Comparison of ENCODE assay signal across 19 cellular contexts in genomic region chr1:229015791-229016190, GRCh38.
A peak's percentile ranks its signal among the peaks of the same experiment; 100 is the strongest.
DNase-seq lines count a peak whose midpoint lies in the region; ATAC-seq, FAIRE-seq and TF ChIP-seq lines count a peak whose summit lies in the region.
"Had no signal": no experiment of that assay in that cellular context is flagged by ENCODE, and none has a peak within 500 bp of the region (broad histone marks: within the 10 kb centered on the region; RNA-seq: fewer than 3 reads in every experiment).

No MANE protein-coding gene starts in this region.

- H3K56ac ChIP-seq in H1 (replicated peaks; ENCODE audit: insufficient read length, low read depth, low read length), result no peak overlapping the region

- no peak overlapping the region for H3K23ac ChIP-seq in H1 (ENCODE audit: insufficient read length)
- H3K23ac ChIP-seq in mesenchymal stem cell (ENCODE audit: low read length in 2 of 2), result no peak overlapping the region

- no peak for TF ChIP-seq EP300 in H1 (IDR thresholded peaks at IDR 0.05; ENCODE audit: borderline replicate concordance in 1 of 2, low read depth in 2 of 2, low read length in 2 of 2)

- peaks cover 11% of the 10 kb centered on the region; the same call in 2 of the 3 replicates for H3K4me1 Mint-ChIP-seq in GM23338

- H2BK15ac ChIP-seq in H1 (ENCODE audit: low read length) (peak overlapping the region; percentile 5; the same call in 1 of the 2 replicates), mesenchymal stem cell (ENCODE audit: low read depth, poor library complexity, severe bottlenecking) (peak overlapping the region; percentile 84)

- H3K14ac ChIP-seq in H1 (ENCODE audit: insufficient read length), result peak overlapping the region; percentile 40
- no peak overlapping the region for H3K14ac ChIP-seq in mesenchymal stem cell (ENCODE audit: low read length in 2 of 2)

- no peak for DNase-seq in GM23338 (ENCODE audit: low spot score)
- DNase-seq in H1 (ENCODE audit: low read depth in 1 of 2, low spot score in 2 of 2), result no peak
- DNase-seq in mesenchymal stem cell, result no peak
- peak; percentile 23 to 77 for DNase-seq in psoas muscle
- no peak for DNase-seq in hepatic stellate cell (ENCODE audit: low spot score)
- DNase-seq in frontal cortex (ENCODE audit: low spot score in 2 of 2), result no peak
- DNase-seq in activated T-cell treated with anti-CD3 and anti-CD28 coated beads, Interleukin-2, amount 50 U/mL, for 48 hours, result no peak
- DNase-seq: ACHN; BE2C; CD4-positive, alpha-beta memory T cell; DND-41; GDM1; NCI-H2171; Peyer's patch; SIG-M5 had no signal

- H2AFZ ChIP-seq in GM23338, result peak overlapping the region; percentile 59
- peak overlapping the region; percentile 3; the same call in 1 of the 2 replicates for H2AFZ ChIP-seq in H1 (ENCODE audit: low read length)
- no peak overlapping the region for H2AFZ ChIP-seq in mesenchymal stem cell (ENCODE audit: low read depth, low read length)

- no peak overlapping the region for H2BK20ac ChIP-seq in H1 (ENCODE audit: low read length)

- no peak overlapping the region for H4K5ac ChIP-seq in H1 (ENCODE audit: insufficient read length, low read depth, low read length)

- no peaks in the 10 kb centered on the region for H3K79me1 ChIP-seq in H1 (ENCODE audit: low read depth, low read length)
- H3K79me1 ChIP-seq in mesenchymal stem cell (replicated peaks; ENCODE audit: low read length, poor library complexity, severe bottlenecking), result no peaks in the 10 kb centered on the region

- H2BK12ac ChIP-seq in H1 (ENCODE audit: low read depth, low read length) (no peak overlapping the region), mesenchymal stem cell (ENCODE audit: low read length in 2 of 2) (peak overlapping the region in 1 of 2 experiments; percentile 29)

- H3K23me2 ChIP-seq in H1 (ENCODE audit: low read depth, low read length), result no peaks in the 10 kb centered on the region

- no peak for TF ChIP-seq RAD21 in H1 (IDR thresholded peaks at IDR 0.05 in 1 of 2, conservative IDR thresholded peaks at IDR 0.05 in 1 of 2; ENCODE audit: low read depth in 2 of 2, low read length in 2 of 2)

- H3K4me1 ChIP-seq in GM23338 (ENCODE audit: insufficient read depth), result peaks cover 9% of the 10 kb centered on the region; the same call in 1 of the 2 replicates
- H3K4me1 ChIP-seq in H1 (replicated peaks in 1 of 4; ENCODE audit: control insufficient read depth in 3 of 4, insufficient read depth in 4 of 4, low read length in 3 of 4), result no peaks in the 10 kb centered on the region; a peak in 1 of 7 replicates
- H3K4me1 ChIP-seq in mesenchymal stem cell (ENCODE audit: control insufficient read depth, insufficient read depth, low read depth, low read length), result no peaks in the 10 kb centered on the region
- peaks cover 6% of the 10 kb centered on the region for H3K4me1 ChIP-seq in psoas muscle
- H3K4me1 ChIP-seq: Peyer's patch had no signal

- FAIRE-seq in H1 (lab: Jason Lieb, UNC) (no peak), frontal cortex (lab: Jason Lieb, UNC) (no peak)
- FAIRE-seq: D721Med, GM12892, GM19239, K562 had no signal

- no peaks in the 10 kb centered on the region; the same call in 2 of the 3 replicates for H3K9me3 Mint-ChIP-seq in GM23338

- H3K27me3 ChIP-seq in GM23338 (ENCODE audit: insufficient read depth) (no peaks in the 10 kb centered on the region), H1 (replicated peaks in 1 of 4; ENCODE audit: control insufficient read depth in 3 of 4, extremely low read depth in 1 of 4, insufficient read depth in 3 of 4, low read length in 3 of 4) (no peaks in the 10 kb centered on the region), mesenchymal stem cell (ENCODE audit: control insufficient read depth in 1 of 2, insufficient read depth in 1 of 2, low read length in 2 of 2) (peaks cover 13 to 29% of the 10 kb centered on the region in 2 experiments), psoas muscle (ENCODE audit: insufficient read depth in 3 of 3, low read length in 2 of 3) (peaks cover 0 to 3% (median 0%) of the 10 kb centered on the region in 3 donors)
- H3K27me3 ChIP-seq: BE2C, Peyer's patch had no signal

- H3K4me3 ChIP-seq in GM23338, result no peak overlapping the region
- H3K4me3 ChIP-seq in H1 (ENCODE audit: extremely low read depth in 1 of 4, insufficient read depth in 2 of 4, low read depth in 3 of 4, low read length in 4 of 4), result no peak overlapping the region
- no peak overlapping the region for H3K4me3 ChIP-seq in mesenchymal stem cell (ENCODE audit: insufficient read depth in 1 of 2, low read depth in 1 of 2, low read length in 2 of 2)
- no peak overlapping the region for H3K4me3 ChIP-seq in psoas muscle
- H3K4me3 ChIP-seq: K562, Peyer's patch had no signal

- H3K36me3 Mint-ChIP-seq in GM23338 (ENCODE audit: low read depth), result no peaks in the 10 kb centered on the region
- H3K36me3 Mint-ChIP-seq: CD4-positive, alpha-beta memory T cell had no signal

- TF ChIP-seq POLR2A in H1 (IDR thresholded peaks at IDR 0.05; ENCODE audit: control extremely low read depth in 1 of 2, low read depth in 2 of 2, low read length in 2 of 2), result no peak

- H4K20me1 ChIP-seq in GM23338 (replicated peaks; ENCODE audit: insufficient read depth) (no peaks in the 10 kb centered on the region), H1 (replicated peaks in 1 of 2; ENCODE audit: control insufficient read depth in 1 of 2, insufficient read depth in 2 of 2, low read length in 2 of 2) (no peaks in the 10 kb centered on the region)

- H3K4me3 Mint-ChIP-seq in GM23338, result no peak overlapping the region
- H3K4me3 Mint-ChIP-seq: CD4-positive, alpha-beta memory T cell had no signal

- no peaks in the 10 kb centered on the region for H3K27me3 Mint-ChIP-seq in GM23338 (ENCODE audit: insufficient read depth, low read depth, poor library complexity)
- H3K27me3 Mint-ChIP-seq: CD4-positive, alpha-beta memory T cell had no signal

- H3K36me3 ChIP-seq in GM23338 (ENCODE audit: insufficient read depth) (no peaks in the 10 kb centered on the region), H1 (ENCODE audit: control insufficient read depth in 2 of 4, insufficient read depth in 4 of 4, low read length in 3 of 4) (no peaks in the 10 kb centered on the region), mesenchymal stem cell (ENCODE audit: control insufficient read depth in 1 of 2, insufficient read depth in 2 of 2, low read depth in 1 of 2, low read length in 2 of 2) (no peaks in the 10 kb centered on the region), psoas muscle (ENCODE audit: insufficient read depth in 1 of 2, low read depth in 1 of 2) (no peaks in the 10 kb centered on the region)
- H3K36me3 ChIP-seq: BE2C, Peyer's patch had no signal

- no peak overlapping the region for H3K9ac ChIP-seq in H1 (replicated peaks in 1 of 4; ENCODE audit: extremely low read depth in 1 of 4, low read depth in 3 of 4, low read length in 3 of 4)
- H3K9ac ChIP-seq in mesenchymal stem cell (ENCODE audit: low read length), result no peak overlapping the region

- H3K27ac ChIP-seq in GM23338 (ENCODE audit: low read depth), result no peak overlapping the region
- H3K27ac ChIP-seq in H1 (ENCODE audit: low read depth, low read length), result no peak overlapping the region
- H3K27ac ChIP-seq in mesenchymal stem cell (ENCODE audit: low read length, poor library complexity, severe bottlenecking), result no peak overlapping the region
- H3K27ac ChIP-seq in psoas muscle, result no peak overlapping the region
- H3K27ac ChIP-seq: Peyer's patch had no signal

- H4K8ac ChIP-seq in H1 (ENCODE audit: extremely low read depth, insufficient read depth, low read length) (no peak overlapping the region), mesenchymal stem cell (ENCODE audit: low read length) (no peak overlapping the region)

- H3K4me2 ChIP-seq in GM23338, result no peak overlapping the region
- H3K4me2 ChIP-seq in H1 (ENCODE audit: insufficient read depth in 1 of 2, low read depth in 2 of 2, low read length in 2 of 2), result no peak overlapping the region
- no peak overlapping the region for H3K4me2 ChIP-seq in mesenchymal stem cell (ENCODE audit: low read length, poor library complexity, severe bottlenecking)

- H3K9me2 ChIP-seq in GM23338 (ENCODE audit: insufficient read depth), result no peaks in the 10 kb centered on the region

- intact Hi-C loops in psoas muscle (cut with DNase I), result no loop called here

- CTCF ChIA-PET in H1 (lab: Charles Lee; ENCODE audit: partially characterized antibody), result interaction anchor here (1.2 kb wide), 1 partner anchor 10 kb away, joined by 3 read pairs; no protein-coding TSS in a partner anchor

- H3K4ac ChIP-seq in H1 (replicated peaks; ENCODE audit: insufficient read length, low read depth, low read length), result peak overlapping the region; percentile 30
- no peak overlapping the region for H3K4ac ChIP-seq in mesenchymal stem cell (ENCODE audit: low read depth in 1 of 2, low read length in 2 of 2)

- ATAC-seq in GM23338, result peak; percentile 39; the same call in 2 of the 3 replicates
- ATAC-seq in psoas muscle, result peak; percentile 62 to 91 (median 82)
- ATAC-seq: K562 had no signal

- H3K79me2 ChIP-seq in GM23338 (replicated peaks; ENCODE audit: insufficient read depth), result no peaks in the 10 kb centered on the region
- no peaks in the 10 kb centered on the region for H3K79me2 ChIP-seq in H1 (ENCODE audit: control insufficient read depth in 1 of 2, insufficient read depth in 2 of 2, low read length in 2 of 2)

- H3K9me3 ChIP-seq in H1 (ENCODE audit: insufficient read depth in 2 of 2, low read depth in 1 of 2, low read length in 1 of 2) (no peaks in the 10 kb centered on the region), mesenchymal stem cell (ENCODE audit: control insufficient read depth, low read length) (no peaks in the 10 kb centered on the region), psoas muscle (no peaks in the 10 kb centered on the region)
- H3K9me3 ChIP-seq: BE2C, Peyer's patch had no signal

- WGBS in H1 (ENCODE audit: extremely low coverage in 1 of 2, insufficient coverage in 1 of 2, insufficient read length in 1 of 2, insufficient replicate concordance in 2 of 2, low coverage in 1 of 2, low lambda C conversion rate in 2 of 2, missing lambda C conversion rate in 1 of 2), 2 experiments, result 89% methylated on average over 12 of the region's 12 CpGs; no CpG with 5 or more reads in 1 of the 2 experiments
- 90% methylated on average over 12 of the region's 12 CpGs for WGBS in mesenchymal stem cell
- WGBS in psoas muscle, 3 donors, result 23 to 34% (median 29%) methylated on average over 12 of the region's 12 CpGs

- H2BK120ac ChIP-seq in H1 (replicated peaks; ENCODE audit: low read depth, low read length) (no peak overlapping the region), mesenchymal stem cell (ENCODE audit: low read depth, low read length) (no peak overlapping the region)

- POLR2A ChIA-PET in H1 (lab: Charles Lee; ENCODE audit: partially characterized antibody), result no interaction called here

- H2AK5ac ChIP-seq in H1 (ENCODE audit: low read depth, low read length) (no peak overlapping the region), mesenchymal stem cell (ENCODE audit: low read length, severe bottlenecking) (no peak overlapping the region)

- H2BK5ac ChIP-seq in H1 (ENCODE audit: low read depth, low read length) (no peak overlapping the region), mesenchymal stem cell (ENCODE audit: low read depth, low read length, poor library complexity, severe bottlenecking) (no peak overlapping the region)

- H3K18ac ChIP-seq in H1 (ENCODE audit: extremely low read depth, low read length) (no peak overlapping the region), mesenchymal stem cell (ENCODE audit: low read depth in 1 of 2, low read length in 2 of 2) (no peak overlapping the region)

- TF ChIP-seq CTCF in GM23338 (conservative IDR thresholded peaks at IDR 0.05; ENCODE audit: low read depth in 2 of 2) (no peak), H1 (IDR thresholded peaks at IDR 0.05; ENCODE audit: control extremely low read depth in 1 of 3, insufficient read depth in 1 of 3, low read depth in 1 of 3, low read length in 3 of 3) (no peak), psoas muscle (IDR thresholded peaks at IDR 0.05) (no peak)

- 0 out of 2 replicates have a peak overlapping the region, but pooled peaks have one; percentile 15 for H3K27ac Mint-ChIP-seq in GM23338
- H3K27ac Mint-ChIP-seq: CD4-positive, alpha-beta memory T cell had no signal

- H4K91ac ChIP-seq in H1 (replicated peaks; ENCODE audit: insufficient read length, low read length), result no peak overlapping the region
- no peak overlapping the region for H4K91ac ChIP-seq in mesenchymal stem cell (ENCODE audit: low read length)

- H3F3A ChIP-seq in GM23338 (replicated peaks; ENCODE audit: low read depth), result no peaks in the 10 kb centered on the region

Comparison
In these comparisons a context has a peak if more than half of its experiments do, and no peak if none do; other contexts are left out.
1. DNase-seq: peak in psoas muscle (2 of 2); none in GM23338 (single experiment), H1 (0 of 2), mesenchymal stem cell (single experiment), hepatic stellate cell (single experiment), frontal cortex (0 of 2) and activated T-cell treated with anti-CD3 and anti-CD28 coated beads, Interleukin-2, amount 50 U/mL, for 48 hours (0 of 2).